In the genomic region with DNA sequence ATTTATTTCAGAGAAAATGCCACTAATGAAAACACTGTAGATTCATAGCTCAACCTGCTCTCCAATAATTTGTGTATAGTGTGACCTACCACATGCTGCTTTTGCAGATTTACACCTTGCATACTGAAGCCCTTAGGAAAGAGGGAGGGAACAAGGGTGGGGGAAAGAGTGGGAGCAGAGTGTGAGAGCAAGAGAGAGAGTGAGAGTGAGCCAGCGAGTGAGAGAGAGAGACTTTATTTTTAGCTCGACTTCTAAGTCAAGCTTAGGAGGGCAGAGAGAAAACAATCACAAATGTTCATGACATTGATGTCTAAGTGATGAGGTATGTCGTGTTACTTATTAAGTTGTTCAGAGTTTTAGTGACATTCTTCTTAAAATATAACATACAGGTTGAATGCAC, we compare ENCODE assay signal across 19 cellular contexts.
"Had no signal": no experiment of that assay in that cellular context is flagged by ENCODE, and none has a peak within 500 bp of the region (broad histone marks: within the 10 kb centered on the region; RNA-seq: fewer than 3 reads in every experiment).

No MANE protein-coding gene starts in this region.

- H3K9me3 ChIP-seq: body of pancreas had no signal

- H3K4me2 ChIP-seq: neural progenitor cell had no signal

- H3K9ac ChIP-seq: neural progenitor cell had no signal

- H3K27ac ChIP-seq: body of pancreas, neural progenitor cell, spleen, upper lobe of left lung had no signal

- DNase-seq: activated CD4-positive, alpha-beta T cell treated with anti-CD3 and anti-CD28 coated beads, Interleukin-2, amount 10 ng/mL, durations not matched to agents 24 days and 14 days; activated CD8-positive, alpha-beta T cell treated with anti-CD3 and anti-CD28 coated beads, Interleukin-2, amount 10 ng/mL, durations not matched to agents 7 days and 5 days; activated gamma-delta T cell treated with Interleukin-2 at 50 U/mL for 16 hours; activated T-cell treated with anti-CD3 and anti-CD28 coated beads, Interleukin-2, amount 50 U/mL, for 1 hour; anterior cingulate cortex; body of pancreas; effector CD4-positive, alpha-beta T cell; erythroblast; foreskin fibroblast; left colon; naive thymus-derived CD4-positive, alpha-beta T cell; posterior cingulate gyrus; spleen; stimulated activated CD4-positive, alpha-beta T cell treated with anti-CD3 and anti-CD28 coated beads, Interleukin-4, amount 100 ng/mL, for 1 hour; stimulated activated naive CD4-positive, alpha-beta T cell; T-helper 17 cell; upper lobe of left lung had no signal

- H3K4me3 ChIP-seq: body of pancreas, lung, neural progenitor cell, spleen, upper lobe of left lung had no signal

- H3K36me3 ChIP-seq: neural progenitor cell, spleen, upper lobe of left lung had no signal

- H3K27me3 ChIP-seq: body of pancreas, neural progenitor cell, spleen, upper lobe of left lung had no signal

- H3K4me1 ChIP-seq: body of pancreas, neural progenitor cell, spleen, upper lobe of left lung had no signal

- ATAC-seq: activated CD8-positive, alpha-beta T cell treated with anti-CD3 and anti-CD28 coated beads, Interleukin-2, amount 10 ng/mL, durations not matched to agents 7 days and 5 days; body of pancreas; left colon; naive thymus-derived CD4-positive, alpha-beta T cell; T-helper 17 cell had no signal
